In the genomic region with DNA sequence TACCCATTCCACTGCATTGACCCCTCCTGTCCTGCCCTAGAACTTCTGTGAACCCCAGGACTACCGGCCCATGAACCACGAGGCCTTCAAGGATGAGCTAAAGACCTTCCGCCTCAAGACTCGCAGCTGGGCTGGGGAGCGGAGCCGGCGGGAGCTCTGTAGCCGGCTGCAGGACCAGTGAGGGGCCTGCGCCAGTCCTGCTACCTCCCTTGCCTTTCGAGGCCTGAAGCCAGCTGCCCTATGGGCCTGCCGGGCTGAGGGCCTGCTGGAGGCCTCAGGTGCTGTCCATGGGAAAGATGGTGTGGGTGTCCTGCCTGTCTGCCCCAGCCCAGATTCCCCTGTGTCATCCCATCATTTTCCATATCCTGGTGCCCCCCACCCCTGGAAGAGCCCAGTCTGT, we compare ENCODE assay signal across 11 cellular contexts. TPM values are rescaled to one million over a fixed set of nuclear protein-coding genes. Genes with fewer than 3 reads are reported as not detected.
A peak's percentile ranks its signal among the peaks of the same experiment; 100 is the strongest.
DNase-seq lines count a peak whose midpoint lies in the region; ATAC-seq and TF ChIP-seq lines count a peak whose summit lies in the region.
"Had no signal": no experiment of that assay in that cellular context is flagged by ENCODE, and none has a peak within 500 bp of the region (broad histone marks: within the 10 kb centered on the region; RNA-seq: fewer than 3 reads in every experiment).

No MANE protein-coding gene starts in this region.

- H4K20me1 ChIP-seq in IMR-90 (ENCODE audit: insufficient read depth, low read length): no peaks in the 10 kb centered on the region

- TF ChIP-seq CTCF in IMR-90 (conservative IDR thresholded peaks at IDR 0.05; ENCODE audit: low read depth, low read length): no peak

- CTCF ChIA-PET in IMR-90 (lab: Yijun Ruan, JAX): interaction anchor here (1.3 kb wide), 1 partner anchor 13 kb away, joined by 4 read pairs; no protein-coding TSS in a partner anchor

- no peak overlapping the region for H4K5ac ChIP-seq in IMR-90 (ENCODE audit: low read depth, low read length)

- POLR2A ChIA-PET in IMR-90 (lab: Charles Lee; ENCODE audit: unreplicated experiment): no interaction called here

- no peaks in the 10 kb centered on the region for H3K9me3 ChIP-seq in CD4-positive, CD25-positive, alpha-beta regulatory T cell (ENCODE audit: control insufficient read depth in 2 of 2, low read length in 2 of 2)
- H3K9me3 ChIP-seq in IMR-90 (ENCODE audit: control insufficient read depth, insufficient read depth, low read length): no peaks in the 10 kb centered on the region

- no peak for ATAC-seq in CD4-positive, CD25-positive, alpha-beta regulatory T cell (ENCODE audit: low read depth in 2 of 2)
- ATAC-seq in IMR-90 (ENCODE audit: low read depth) (no peak), HG03139 (IDR thresholded peaks at IDR 0.05; ENCODE audit: unreplicated experiment) (no peak)
- ATAC-seq: left colon had no signal

- H3K56ac ChIP-seq in IMR-90 (ENCODE audit: extremely low read depth, insufficient read depth, low read length): no peak overlapping the region

- no peak for TF ChIP-seq RAD21 in IMR-90 (IDR thresholded peaks at IDR 0.05; ENCODE audit: low read length)

- H3K4ac ChIP-seq in IMR-90 (ENCODE audit: low read depth, low read length): 0 out of 2 replicates have a peak overlapping the region, but pooled peaks have one; percentile 56

- no peak overlapping the region for H3K4me3 ChIP-seq in CD4-positive, CD25-positive, alpha-beta regulatory T cell (ENCODE audit: low read depth, low read length)
- no peak overlapping the region for H3K4me3 ChIP-seq in IMR-90 (ENCODE audit: insufficient read depth, low read depth, low read length)
- no peak overlapping the region for H3K4me3 ChIP-seq in rectal smooth muscle tissue (ENCODE audit: low read length)

- peaks cover 63% of the 10 kb centered on the region for H3K36me3 ChIP-seq in CD4-positive, CD25-positive, alpha-beta regulatory T cell (ENCODE audit: control insufficient read depth, insufficient read depth, low read length)
- H3K36me3 ChIP-seq in IMR-90 (ENCODE audit: control insufficient read depth, insufficient read depth, low read length): peaks cover 61% of the 10 kb centered on the region
- peaks cover 28% of the 10 kb centered on the region for H3K36me3 ChIP-seq in rectal smooth muscle tissue (ENCODE audit: control insufficient read depth, insufficient read depth, low read length)

- H3K9me1 ChIP-seq in IMR-90 (ENCODE audit: insufficient read depth, low read length): peaks cover 27% of the 10 kb centered on the region

- no CpG with 5 or more reads among the region's 11 CpGs for WGBS in IMR-90 (ENCODE audit: extremely low coverage in 2 of 2, insufficient read length in 1 of 2), 2 experiments

- no peak for TF ChIP-seq POLR2A in IMR-90 (IDR thresholded peaks at IDR 0.05; ENCODE audit: low read depth, low read length)

- peaks cover 5 to 81% (median 46%) of the 10 kb centered on the region in 4 donors for H3K4me1 Mint-ChIP-seq in CD4-positive, CD25-positive, alpha-beta regulatory T cell

- peaks cover 16 to 84% of the 10 kb centered on the region in 2 experiments for H3K79me1 ChIP-seq in IMR-90 (ENCODE audit: low read depth in 1 of 2, low read length in 2 of 2)

- H3K9me3 Mint-ChIP-seq in CD4-positive, CD25-positive, alpha-beta regulatory T cell: no peaks in the 10 kb centered on the region

- H3K27ac ChIP-seq in CD4-positive, CD25-positive, alpha-beta regulatory T cell (ENCODE audit: insufficient read depth, low read length, poor library complexity, severe bottlenecking): peak overlapping the region; percentile 23
- peak overlapping the region; percentile 96; the same call in 1 of the 2 replicates for H3K27ac ChIP-seq in IMR-90 (ENCODE audit: insufficient read depth, low read length)
- peak overlapping the region; percentile 98 for H3K27ac ChIP-seq in epithelial cell of prostate
- peak overlapping the region; percentile 96 for H3K27ac ChIP-seq in rectal smooth muscle tissue (ENCODE audit: low read depth, low read length)

- intact Hi-C loops in IMR-90 (cut with micrococcal nuclease): no loop called here

- peak overlapping the region; percentile 92 for H4K91ac ChIP-seq in IMR-90 (ENCODE audit: insufficient read depth, low read depth, low read length)

- H2BK120ac ChIP-seq in IMR-90 (ENCODE audit: low read depth, low read length): peak overlapping the region; percentile 93; the same call in 1 of the 2 replicates

- H2BK15ac ChIP-seq in IMR-90 (ENCODE audit: low read depth, low read length): 0 out of 3 replicates have a peak overlapping the region, but pooled peaks have one; percentile 76

- peak overlapping the region in 1 of 4 donors; percentile 87 for H3K4me3 Mint-ChIP-seq in CD4-positive, CD25-positive, alpha-beta regulatory T cell

- no peak overlapping the region for H3K14ac ChIP-seq in IMR-90 (replicated peaks; ENCODE audit: low read depth, low read length)

- H3K4me1 ChIP-seq in CD4-positive, CD25-positive, alpha-beta regulatory T cell (ENCODE audit: control insufficient read depth, insufficient read depth, low read length, poor library complexity, severe bottlenecking): peaks cover 58% of the 10 kb centered on the region
- H3K4me1 ChIP-seq in IMR-90 (ENCODE audit: control insufficient read depth, insufficient read depth, low read length) (peaks cover 26% of the 10 kb centered on the region), rectal smooth muscle tissue (ENCODE audit: control insufficient read depth, insufficient read depth, low read length) (peaks cover 28% of the 10 kb centered on the region)

- peak overlapping the region; percentile 88 for H2BK5ac ChIP-seq in IMR-90 (ENCODE audit: low read depth, low read length, poor library complexity, severe bottlenecking)

- in situ Hi-C loops in IMR-90 (cut with MboI; ENCODE audit: low sequenced_read_pairs): no loop called here

- peak overlapping the region; percentile 99; the same call in 1 of the 2 replicates for H2AK5ac ChIP-seq in IMR-90 (ENCODE audit: low read depth, low read length)

- H3K23ac ChIP-seq in IMR-90 (ENCODE audit: low read depth, low read length): no peak overlapping the region

- H3K18ac ChIP-seq in IMR-90 (ENCODE audit: low read depth, low read length): no peak overlapping the region

- no peak for DNase-seq in CD4-positive, CD25-positive, alpha-beta regulatory T cell
- DNase-seq in IMR-90 (no peak), epithelial cell of prostate (ENCODE audit: low read depth, low spot score) (no peak), NCI-H1436 (lab: John Stamatoyannopoulos, UW) (no peak)
- no peak for DNase-seq in stimulated activated CD4-positive, alpha-beta T cell treated with anti-CD3 and anti-CD28 coated beads, Interleukin-2, amount 100 ng/mL, for 24 hours
- DNase-seq: effector CD4-positive, alpha-beta T cell; occipital lobe; OCI-M1 had no signal

- peak overlapping the region in 2 of 3 donors; percentile 16 to 90 for H3K27ac Mint-ChIP-seq in CD4-positive, CD25-positive, alpha-beta regulatory T cell

- dilution Hi-C loops in IMR-90 (cut with HindIII; ENCODE audit: low sequenced_read_pairs, unreplicated experiment): no loop called here

- no peak overlapping the region for H4K8ac ChIP-seq in IMR-90 (ENCODE audit: low read depth in 2 of 2, low read length in 2 of 2)

- no peaks in the 10 kb centered on the region for H3K27me3 ChIP-seq in CD4-positive, CD25-positive, alpha-beta regulatory T cell (ENCODE audit: control insufficient read depth, insufficient read depth, low read length)
- H3K27me3 ChIP-seq in IMR-90 (ENCODE audit: control insufficient read depth, insufficient read depth, low read length): no peaks in the 10 kb centered on the region
- H3K27me3 ChIP-seq in rectal smooth muscle tissue (ENCODE audit: control insufficient read depth, insufficient read depth, low read length): no peaks in the 10 kb centered on the region

- no peaks in the 10 kb centered on the region for H3K27me3 Mint-ChIP-seq in CD4-positive, CD25-positive, alpha-beta regulatory T cell

- no peak overlapping the region for H3K4me2 ChIP-seq in IMR-90 (ENCODE audit: low read depth, low read length)

- BruUV-seq in IMR-90 (replicated peaks; lab: Mats Ljungman, UMichigan): no TSS peak

- H2BK20ac ChIP-seq in IMR-90 (ENCODE audit: low read depth, low read length): peak overlapping the region; percentile 69

- no peak overlapping the region for H2AK9ac ChIP-seq in IMR-90 (replicated peaks; ENCODE audit: low read depth, low read length, poor library complexity)

- no peak overlapping the region for H3K9ac ChIP-seq in IMR-90 (ENCODE audit: low read depth, low read length)
- H3K9ac ChIP-seq in rectal smooth muscle tissue (ENCODE audit: low read length): no peak overlapping the region

- peaks cover 62% of the 10 kb centered on the region for H3K36me3 Mint-ChIP-seq in CD4-positive, CD25-positive, alpha-beta regulatory T cell

- no peak overlapping the region for H2AFZ ChIP-seq in IMR-90 (replicated peaks; ENCODE audit: low read length, poor library complexity)

RNA-seq across cellular contexts. Expression of a gene that starts 8.7 kb away (rescaled TPM):
- 310 TPM for total RNA-seq in CD4-positive, CD25-positive, alpha-beta regulatory T cell
- 10 to 100 TPM; 39.7 to 48.4 (median 47.0) TPM for polyA plus RNA-seq in CD4-positive, CD25-positive, alpha-beta regulatory T cell
- 14.5 and 14.7 TPM in 2 replicates for total RNA-seq in IMR-90 (2012; rRNA removed)
- 50.5 and 59.8 TPM in 2 replicates for polyA plus RNA-seq in IMR-90 (2012; rRNA removed)
- polyA plus RNA-seq in IMR-90 (2012; cell fraction: cytosol; rRNA removed): 35.2 and 48.2 TPM in 2 replicates
- polyA plus RNA-seq in IMR-90 (2012; cell fraction: nucleus; rRNA removed; ENCODE audit: low replicate concordance): 165 TPM in 2 replicates

RNA-seq across cellular contexts. Expression of a gene that starts 15.6 kb away (rescaled TPM):
- 10.5 TPM for total RNA-seq in CD4-positive, CD25-positive, alpha-beta regulatory T cell
- polyA plus RNA-seq in CD4-positive, CD25-positive, alpha-beta regulatory T cell: 10 to 100 TPM; 18.7 to 22.2 (median 20.4) TPM
- 11.4 and 11.7 TPM in 2 replicates for total RNA-seq in IMR-90 (2012; rRNA removed)
- 10.1 and 12.5 TPM in 2 replicates for polyA plus RNA-seq in IMR-90 (2012; rRNA removed)
- 10.6 and 20.2 TPM in 2 replicates for polyA plus RNA-seq in IMR-90 (2012; cell fraction: cytosol; rRNA removed)
- polyA plus RNA-seq in IMR-90 (2012; cell fraction: nucleus; rRNA removed; ENCODE audit: low replicate concordance): 6.5 and 12.1 TPM in 2 replicates

RNA-seq across cellular contexts. Expression of a gene that starts 18.2 kb away (rescaled TPM):
- total RNA-seq in CD4-positive, CD25-positive, alpha-beta regulatory T cell: 38.5 TPM
- 1 to 10 TPM; 1.2 to 1.9 (median 1.5) TPM for polyA plus RNA-seq in CD4-positive, CD25-positive, alpha-beta regulatory T cell
- 59.1 and 72.2 TPM in 2 replicates for total RNA-seq in IMR-90 (2012; rRNA removed)
- 45.7 and 49.3 TPM in 2 replicates for polyA plus RNA-seq in IMR-90 (2012; rRNA removed)
- 37.2 and 44.3 TPM in 2 replicates for polyA plus RNA-seq in IMR-90 (2012; cell fraction: cytosol; rRNA removed)
- polyA plus RNA-seq in IMR-90 (2012; cell fraction: nucleus; rRNA removed; ENCODE audit: low replicate concordance): 18.7 and 35.4 TPM in 2 replicates

RNA-seq across cellular contexts. Expression of a gene that starts 23.5 kb away (rescaled TPM):
- not detected for total RNA-seq in CD4-positive, CD25-positive, alpha-beta regulatory T cell
- not detected for polyA plus RNA-seq in CD4-positive, CD25-positive, alpha-beta regulatory T cell
- total RNA-seq in IMR-90 (2012; rRNA removed): under 0.01 TPM in 1 of 2 replicates, not detected in the other
- 0.15 and 0.26 TPM in 2 replicates for polyA plus RNA-seq in IMR-90 (2012; rRNA removed)
- 0.30 and 0.54 TPM in 2 replicates for polyA plus RNA-seq in IMR-90 (2012; cell fraction: cytosol; rRNA removed)
- polyA plus RNA-seq in IMR-90 (2012; cell fraction: nucleus; rRNA removed; ENCODE audit: low replicate concordance): 0.58 and 0.99 TPM in 2 replicates

RNA-seq across cellular contexts. Expression of a gene that starts 37.2 kb away (rescaled TPM):
- total RNA-seq in CD4-positive, CD25-positive, alpha-beta regulatory T cell: 14.8 TPM
- 10 to 100 TPM; 19.3 to 25.5 (median 22.1) TPM for polyA plus RNA-seq in CD4-positive, CD25-positive, alpha-beta regulatory T cell
- 31.4 and 31.9 TPM in 2 replicates for total RNA-seq in IMR-90 (2012; rRNA removed)
- 58.2 and 65.0 TPM in 2 replicates for polyA plus RNA-seq in IMR-90 (2012; rRNA removed)
- 75.4 and 85.6 TPM in 2 replicates for polyA plus RNA-seq in IMR-90 (2012; cell fraction: cytosol; rRNA removed)
- 17.7 and 47.7 TPM in 2 replicates for polyA plus RNA-seq in IMR-90 (2012; cell fraction: nucleus; rRNA removed; ENCODE audit: low replicate concordance)

Comparison
In these comparisons a context has a peak if more than half of its experiments do, and no peak if none do; other contexts are left out.
1. H3K27ac ChIP-seq: peak in every context shown above with its lines; median percentile 98 in epithelial cell of prostate; 96 in IMR-90; 96 in rectal smooth muscle tissue; 23 in CD4-positive, CD25-positive, alpha-beta regulatory T cell.
2. RNA of a gene that starts 8.7 kb away (total RNA-seq): 310 TPM in CD4-positive, CD25-positive, alpha-beta regulatory T cell (single experiment); 14.5 to 14.7 TPM in IMR-90; every median in the first group is over 10 times any median in the second.